8 cellular contexts compared by ENCODE assay signal in the genomic region with DNA sequence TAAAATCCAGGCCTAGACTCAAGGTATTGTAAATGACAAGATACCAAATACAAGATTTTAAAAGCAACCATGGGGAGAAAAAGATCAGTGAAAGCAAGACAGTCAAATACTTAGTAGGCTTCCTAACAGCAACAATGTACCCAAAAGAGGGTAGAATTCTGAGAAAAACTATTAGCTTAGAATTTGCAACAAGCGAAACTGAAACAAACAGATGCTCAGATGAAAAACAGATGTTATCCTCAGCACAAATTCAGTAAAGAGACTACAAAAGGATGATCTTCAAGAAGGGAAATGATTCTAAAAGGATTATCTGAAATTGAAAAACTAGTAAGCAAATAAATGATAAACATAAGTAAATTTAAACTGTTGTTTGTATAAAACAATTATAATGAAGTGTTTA. TPM values are rescaled to one million over a fixed set of nuclear protein-coding genes. Genes with fewer than 3 reads are reported as not detected.
DNase-seq lines count a peak whose midpoint lies in the region; ATAC-seq and TF ChIP-seq lines count a peak whose summit lies in the region.

No MANE protein-coding gene starts in this region.

- 47 to 88% (median 77%) methylated on average over 1 of the region's 1 CpG for WGBS in stomach, 5 donors

- H3K4me1 Mint-ChIP-seq in CD4-positive, alpha-beta T cell (ENCODE audit: low read depth), result peaks cover 6% of the 10 kb centered on the region
- peaks cover 7% of the 10 kb centered on the region for H3K4me1 Mint-ChIP-seq in T-helper 17 cell

- no peak for TF ChIP-seq POLR2A in stomach (IDR thresholded peaks at IDR 0.05)

- CTCF ChIA-PET in CD4-positive, alpha-beta T cell (lab: Charles Lee), result no interaction called here

- peak overlapping the region; percentile 50 for H3K27ac Mint-ChIP-seq in CD4-positive, alpha-beta T cell
- H3K27ac Mint-ChIP-seq in T-helper 17 cell, result peak overlapping the region; percentile 93

- POLR2A ChIA-PET in CD4-positive, alpha-beta T cell (lab: Charles Lee), result no interaction called here

- no peak overlapping the region for H3K4me3 Mint-ChIP-seq in CD4-positive, alpha-beta T cell
- no peak overlapping the region for H3K4me3 Mint-ChIP-seq in T-helper 17 cell

- no peak for TF ChIP-seq CTCF in CD4-positive, alpha-beta T cell (IDR thresholded peaks at IDR 0.05)
- no peak for TF ChIP-seq CTCF in stomach (IDR thresholded peaks at IDR 0.05)

- TF ChIP-seq EP300 in stomach (IDR thresholded peaks at IDR 0.05), result no peak

- peaks cover 0 to 6% (median 0%) of the 10 kb centered on the region in 4 donors for H3K4me1 ChIP-seq in stomach

- H3K4me3 ChIP-seq in stomach, result no peak overlapping the region

- peaks cover 0 to 45% (median 32%) of the 10 kb centered on the region in 4 donors for H3K36me3 ChIP-seq in stomach

- no peak for DNase-seq in CD4-positive, alpha-beta T cell
- no peak for DNase-seq in T-helper 17 cell
- DNase-seq in stomach, result no peak
- DNase-seq in iPS-NIHi11 (ENCODE audit: low spot score), result no peak
- DNase-seq in NCI-H510A (lab: John Stamatoyannopoulos, UW), result no peak
- no peak for DNase-seq in posterior cingulate gyrus

- H3K9me3 ChIP-seq in CD4-positive, alpha-beta T cell (ENCODE audit: control insufficient read depth, low read length), result no peaks in the 10 kb centered on the region
- H3K9me3 ChIP-seq in T-helper 17 cell (ENCODE audit: control insufficient read depth, low read length, poor library complexity, severe bottlenecking) (no peaks in the 10 kb centered on the region), stomach (no peaks in the 10 kb centered on the region)

- intact Hi-C loops in CD4-positive, alpha-beta T cell (cut with DNase I, micrococcal nuclease), result no loop called here
- intact Hi-C loops in stomach (cut with DNase I; ENCODE audit: low total_unique reads) (no loop called here), posterior cingulate gyrus (cut with DNase I) (no loop called here)

- H3K27ac ChIP-seq in CD4-positive, alpha-beta T cell (ENCODE audit: low read depth, low read length), result no peak overlapping the region
- peak overlapping the region in 1 of 5 donors; percentile 45 for H3K27ac ChIP-seq in stomach

- H3K27me3 Mint-ChIP-seq in CD4-positive, alpha-beta T cell, result no peaks in the 10 kb centered on the region
- H3K27me3 Mint-ChIP-seq in T-helper 17 cell, result no peaks in the 10 kb centered on the region

- no peaks in the 10 kb centered on the region for H3K9me3 Mint-ChIP-seq in CD4-positive, alpha-beta T cell

- H3K36me3 Mint-ChIP-seq in CD4-positive, alpha-beta T cell (ENCODE audit: low read depth), result peaks cover 34% of the 10 kb centered on the region
- H3K36me3 Mint-ChIP-seq in T-helper 17 cell (ENCODE audit: low read depth), result peaks cover 3% of the 10 kb centered on the region

- ATAC-seq in CD4-positive, alpha-beta T cell (ENCODE audit: poor library complexity), result no peak
- ATAC-seq in GM19324 (IDR thresholded peaks at IDR 0.05; ENCODE audit: low FRiP score, unreplicated experiment) (peak; percentile 92), HG03025 (IDR thresholded peaks at IDR 0.05; ENCODE audit: low FRiP score, unreplicated experiment) (peak; percentile 98), T-helper 17 cell (no peak)

- H3K27me3 ChIP-seq in CD4-positive, alpha-beta T cell (ENCODE audit: control insufficient read depth, insufficient read depth, low read length), result no peaks in the 10 kb centered on the region
- H3K27me3 ChIP-seq in stomach, result no peaks in the 10 kb centered on the region

RNA-seq across cellular contexts. Expression of a gene that starts 40.0 kb away (rescaled TPM):
- not detected for total RNA-seq in CD4-positive, alpha-beta T cell
- not detected for total RNA-seq in T-helper 17 cell
- not detected for total RNA-seq in stomach
- not detected for polyA plus RNA-seq in stomach

RNA-seq across cellular contexts. Expression of a gene that starts 45.3 kb away (rescaled TPM):
- total RNA-seq in CD4-positive, alpha-beta T cell, result 10 to 100 TPM; 21.3 to 24.5 TPM
- 10 to 100 TPM; 18.6 to 22.5 TPM for total RNA-seq in T-helper 17 cell
- total RNA-seq in stomach, result 10 to 100 TPM in 4 of 5 donors, 1 to 10 TPM in 1; 8.8 to 44.2 (median 13.5) TPM
- 10 to 100 TPM in 1 of 3 donors, 1 to 10 TPM in 2; 6.1 to 10.2 (median 9.8) TPM for polyA plus RNA-seq in stomach

RNA-seq across cellular contexts. Expression of a gene that starts 45.9 kb away (rescaled TPM):
- total RNA-seq in CD4-positive, alpha-beta T cell, result 10 to 100 TPM; 82.3 to 91.3 TPM
- total RNA-seq in T-helper 17 cell (100 to 1,000 TPM; 132 to 139 TPM), stomach (100 to 1,000 TPM in 3 of 5 donors, 10 to 100 TPM in 2; 55.2 to 273 (median 110) TPM)
- polyA plus RNA-seq in stomach, result 10 to 100 TPM; 12.7 to 25.5 (median 13.4) TPM

Comparison
In these comparisons a context has a peak if more than half of its experiments do, and no peak if none do; other contexts are left out.
1. ATAC-seq: peak in GM19324 (single experiment) and HG03025 (single experiment); none in CD4-positive, alpha-beta T cell (single experiment) and T-helper 17 cell (single experiment).